In genomic region chr2:221518937-221519635, GRCh38 we compare ENCODE assay signal across 11 cellular contexts. TPM values are rescaled to one million over a fixed set of nuclear protein-coding genes. Genes with fewer than 3 reads are reported as not detected.
DNase-seq lines count a peak whose midpoint lies in the region; TF ChIP-seq lines count a peak whose summit lies in the region.
"Had no signal": no experiment of that assay in that cellular context is flagged by ENCODE, and none has a peak within 500 bp of the region (broad histone marks: within the 10 kb centered on the region; RNA-seq: fewer than 3 reads in every experiment).

No MANE protein-coding gene starts in this region.

- POLR2A ChIA-PET in RWPE1 (lab: Yijun Ruan, JAX; ENCODE audit: low non-redundant PET): no interaction called here

- TF ChIP-seq POLR2A in Peyer's patch (IDR thresholded peaks at IDR 0.05): no peak
- no peak for TF ChIP-seq POLR2A in esophagus muscularis mucosa (IDR thresholded peaks at IDR 0.05; ENCODE audit: low read depth)

- intact Hi-C loops in esophagus muscularis mucosa (cut with DNase I): no loop called here

- H3K9me3 ChIP-seq in Peyer's patch: no peaks in the 10 kb centered on the region
- H3K9me3 ChIP-seq in esophagus muscularis mucosa: no peaks in the 10 kb centered on the region
- H3K9me3 ChIP-seq in neutrophil: no peaks in the 10 kb centered on the region
- H3K9me3 ChIP-seq: A549, ascending aorta had no signal

- H3K36me3 ChIP-seq in Peyer's patch: no peaks in the 10 kb centered on the region
- peaks cover 0 to 3% (median 0%) of the 10 kb centered on the region in 4 donors for H3K36me3 ChIP-seq in esophagus muscularis mucosa
- H3K36me3 ChIP-seq in neutrophil: no peaks in the 10 kb centered on the region

- 74% methylated on average over 7 of the region's 7 CpGs for WGBS in esophagus muscularis mucosa

- no peak for TF ChIP-seq EP300 in esophagus muscularis mucosa (IDR thresholded peaks at IDR 0.05)

- H3K4me1 ChIP-seq in Peyer's patch (peaks cover 0 to 28% (median 3%) of the 10 kb centered on the region in 4 donors), esophagus muscularis mucosa (peaks cover 4 to 22% (median 15%) of the 10 kb centered on the region in 4 donors), neutrophil (ENCODE audit: control insufficient read depth in 1 of 2, insufficient read depth in 1 of 2, low read depth in 1 of 2, low read length in 1 of 2) (peaks cover 36 to 48% of the 10 kb centered on the region in 2 experiments)
- H3K4me1 ChIP-seq: A549 had no signal

- CTCF ChIA-PET in RWPE1 (lab: Yijun Ruan, JAX): interaction anchor here (0.6 kb wide), 1 partner anchor 29 kb away, joined by 3 read pairs; no protein-coding TSS in a partner anchor

- TF ChIP-seq CTCF in Peyer's patch (IDR thresholded peaks at IDR 0.05) (no peak), esophagus muscularis mucosa (IDR thresholded peaks at IDR 0.05) (no peak), neutrophil (IDR thresholded peaks at IDR 0.05) (no peak), RWPE1 (conservative IDR thresholded peaks at IDR 0.05; ENCODE audit: low read depth) (no peak)

- H3K27me3 ChIP-seq in Peyer's patch (no peaks in the 10 kb centered on the region), esophagus muscularis mucosa (no peaks in the 10 kb centered on the region), neutrophil (no peaks in the 10 kb centered on the region)
- H3K27me3 ChIP-seq: ascending aorta had no signal

- H3K4me3 ChIP-seq in Peyer's patch (no peak overlapping the region), esophagus muscularis mucosa (no peak overlapping the region), neutrophil (ENCODE audit: low read depth in 1 of 2, low read length in 1 of 2) (peak overlapping the region in 1 of 2 experiments; percentile 33)
- H3K4me3 ChIP-seq: A549, ascending aorta had no signal

- H3K27ac ChIP-seq in Peyer's patch (peak overlapping the region in 3 of 4 donors; percentile 14 to 61 (median 27)), esophagus muscularis mucosa (replicated peaks in 1 of 4) (no peak overlapping the region), neutrophil (peak overlapping the region; percentile 89), RWPE1 (no peak overlapping the region)
- H3K27ac ChIP-seq: A549, ascending aorta had no signal

- DNase-seq in NCI-H82 (lab: John Stamatoyannopoulos, UW) (peak; percentile 42), NCI-H82 treated with DMSO at 0.1 percent for 48 hours (lab: John Stamatoyannopoulos, UW; ENCODE audit: unreplicated experiment) (no peak), Peyer's patch (no peak), esophagus muscularis mucosa (ENCODE audit: extremely low spot score) (peak; percentile 45), RWPE1 (ENCODE audit: low spot score) (no peak), SKM-1 treated with dmso at 0.1 percent for 144 hours (lab: John Stamatoyannopoulos, UW; ENCODE audit: unreplicated experiment) (no peak), GOT3 (lab: John Stamatoyannopoulos, UW) (no peak)
- DNase-seq: NCI-H1417 treated with DMSO at 0.1 percent for 48 hours had no signal

RNA-seq across cellular contexts. Expression of gene EPHA4, which starts 53.0 kb away (rescaled TPM):
- total RNA-seq in Peyer's patch: 10 to 100 TPM in 3 of 4 donors, 1 to 10 TPM in 1; 3.5 to 16.5 (median 12.4) TPM
- total RNA-seq in esophagus muscularis mucosa: 10 to 100 TPM; 15.4 to 25.9 (median 20.2) TPM

Comparison
In these comparisons a context has a peak if more than half of its experiments do, and no peak if none do; other contexts are left out.
1. DNase-seq: peak in NCI-H82 (single experiment) and esophagus muscularis mucosa (single experiment); none in NCI-H82 treated with DMSO at 0.1 percent for 48 hours (single experiment), Peyer's patch (0 of 3), RWPE1 (single experiment), SKM-1 treated with dmso at 0.1 percent for 144 hours (single experiment) and GOT3 (single experiment).
2. H3K27ac ChIP-seq: peak in Peyer's patch (3 of 4) and neutrophil (single experiment); none in esophagus muscularis mucosa (0 of 4) and RWPE1 (single experiment).